32 cellular contexts compared by ENCODE assay signal in genomic region chr3:194266658-194267005, GRCh38.
DNase-seq lines count a peak whose midpoint lies in the region; ATAC-seq, FAIRE-seq and TF ChIP-seq lines count a peak whose summit lies in the region.
"Had no signal": no experiment of that assay in that cellular context is flagged by ENCODE, and none has a peak within 500 bp of the region (broad histone marks: within the 10 kb centered on the region; RNA-seq: fewer than 3 reads in every experiment).

No MANE protein-coding gene starts in this region.

- intact Hi-C loops in left ventricle myocardium inferior (cut with micrococcal nuclease), result loop anchor here (5.0 kb wide), 1 partner anchor 124 kb away; no protein-coding TSS in a partner anchor
- intact Hi-C loops in left ventricle myocardium superior (cut with micrococcal nuclease), result no loop called here

- no peaks in the 10 kb centered on the region for H3K27me3 ChIP-seq in left ventricle myocardium inferior (ENCODE audit: low read depth)
- H3K27me3 ChIP-seq: MG63, ovary, thyroid gland had no signal

- H3K4me3 ChIP-seq in left ventricle myocardium inferior, result no peak overlapping the region
- H3K4me3 ChIP-seq: lower lobe of right lung, MG63, ovary, thyroid gland had no signal

- no peak for ATAC-seq in left ventricle myocardium superior
- ATAC-seq: activated T-helper 17 cell treated with anti-CD3 and anti-CD28 coated beads, Interleukin-2, amount 50 U/mL, for 72 hours; CD8-positive, alpha-beta T cell; lower lobe of right lung; natural killer cell treated with Interleukin-12 subunit alpha and Interleukin-12 subunit beta and Interleukin-15 and Interleukin-18, amount 100 ng/mL, for 72 hours; stimulated activated naive CD8-positive, alpha-beta T cell treated with anti-CD3 and anti-CD28 coated beads, Interleukin-15, Interleukin-2, amounts not matched to agents 100 U/mL and 50 U/mL, for 24 hours had no signal

- TF ChIP-seq CTCF in left ventricle myocardium inferior (IDR thresholded peaks at IDR 0.05; ENCODE audit: borderline replicate concordance), result no peak
- no peak for TF ChIP-seq CTCF in nephron (IDR thresholded peaks at IDR 0.05; ENCODE audit: unreplicated experiment in 3 of 3)
- TF ChIP-seq CTCF in type B pancreatic cell (conservative IDR thresholded peaks at IDR 0.05), result no peak

- H3K4me1 Mint-ChIP-seq in nephron (peaks cover 73% of the 10 kb centered on the region), type B pancreatic cell (ENCODE audit: unreplicated experiment) (peaks cover 41% of the 10 kb centered on the region)
- H3K4me1 Mint-ChIP-seq: activated T-helper 17 cell treated with anti-CD3 and anti-CD28 coated beads, Interleukin-2, amount 50 U/mL, for 72 hours had no signal

- DNase-seq in left ventricle myocardium inferior, result no peak
- DNase-seq in left ventricle myocardium superior, result no peak
- DNase-seq in ecto neural progenitor cell (ENCODE audit: low spot score), result peak; percentile 43
- peak; percentile 31 for DNase-seq in type B pancreatic cell (ENCODE audit: extremely low spot score, unreplicated experiment)
- no peak for DNase-seq in GM19239 (ENCODE audit: insufficient read length, low spot score)
- no peak for DNase-seq in NCI-H1092 treated with DMSO at 0.1 percent for 48 hours (lab: John Stamatoyannopoulos, UW)
- no peak for DNase-seq in globus pallidus (ENCODE audit: low spot score)
- DNase-seq: activated CD4-positive, alpha-beta memory T cell treated with anti-CD3 and anti-CD28 coated beads, Interleukin-2, amount 10 ng/mL, durations not matched to agents 7 days and 5 days; anterior cingulate cortex; CD8-positive, alpha-beta T cell; effector memory CD4-positive, alpha-beta T cell; EL; KG1; MG63; NCI-H1417; NCI-H2081; NCI-H345; SIG-M5; stimulated activated CD4-positive, alpha-beta T cell treated with anti-CD3 and anti-CD28 coated beads, Interleukin-1b, Interleukin-23, amount 100 ng/mL, for 48 hours; stimulated activated naive CD8-positive, alpha-beta T cell treated with anti-CD3 and anti-CD28 coated beads, Interleukin-15, Interleukin-2, amounts not matched to agents 100 U/mL and 50 U/mL, for 24 hours; thyroid gland had no signal

- H3K27me3 Mint-ChIP-seq in nephron (ENCODE audit: low read depth) (peaks cover 32% of the 10 kb centered on the region), type B pancreatic cell (no peaks in the 10 kb centered on the region)
- H3K27me3 Mint-ChIP-seq: activated naive CD8-positive, alpha-beta T cell; activated T-helper 17 cell treated with anti-CD3 and anti-CD28 coated beads, Interleukin-2, amount 50 U/mL, for 72 hours had no signal

- peaks cover 77% of the 10 kb centered on the region for H3K4me1 ChIP-seq in left ventricle myocardium inferior

- H3K9me3 Mint-ChIP-seq in nephron (no peaks in the 10 kb centered on the region), type B pancreatic cell (no peaks in the 10 kb centered on the region)
- H3K9me3 Mint-ChIP-seq: activated CD4-positive, alpha-beta memory T cell treated with anti-CD3 and anti-CD28 coated beads, Interleukin-2, amount 10 ng/mL, durations not matched to agents 7 days and 5 days; activated T-helper 17 cell treated with anti-CD3 and anti-CD28 coated beads, Interleukin-2, amount 50 U/mL, for 72 hours; CD8-positive, alpha-beta T cell; natural killer cell treated with Interleukin-12 subunit alpha and Interleukin-12 subunit beta and Interleukin-15 and Interleukin-18, amount 100 ng/mL, for 72 hours; T-helper 2 cell treated with Interferon-gamma antibody and Interleukin-4, amounts not matched to agents 5 μg/mL and 100 μg/mL, for 36 hours had no signal

- peak overlapping the region; percentile 96 for H3K27ac ChIP-seq in left ventricle myocardium inferior (replicated peaks)

- H3K27ac Mint-ChIP-seq in nephron (peak overlapping the region in 2 of 3 experiments; percentile 74 to 88), type B pancreatic cell (no peak overlapping the region)
- H3K27ac Mint-ChIP-seq: activated CD4-positive, alpha-beta memory T cell treated with anti-CD3 and anti-CD28 coated beads, Interleukin-2, amount 10 ng/mL, durations not matched to agents 7 days and 5 days; activated naive CD8-positive, alpha-beta T cell; activated T-helper 17 cell treated with anti-CD3 and anti-CD28 coated beads, Interleukin-2, amount 50 U/mL, for 72 hours; B cell; CD8-positive, alpha-beta T cell; natural killer cell treated with Interleukin-12 subunit alpha and Interleukin-12 subunit beta and Interleukin-15 and Interleukin-18, amount 100 ng/mL, for 72 hours; T-helper 2 cell treated with Interferon-gamma antibody and Interleukin-4, amounts not matched to agents 5 μg/mL and 100 μg/mL, for 36 hours had no signal

- H3K36me3 Mint-ChIP-seq in nephron (ENCODE audit: low read depth) (no peaks in the 10 kb centered on the region), type B pancreatic cell (no peaks in the 10 kb centered on the region)
- H3K36me3 Mint-ChIP-seq: activated naive CD8-positive, alpha-beta T cell; CD8-positive, alpha-beta T cell; natural killer cell treated with Interleukin-12 subunit alpha and Interleukin-12 subunit beta and Interleukin-15 and Interleukin-18, amount 100 ng/mL, for 72 hours had no signal

- no peak overlapping the region for H3K4me3 Mint-ChIP-seq in nephron
- no peak overlapping the region for H3K4me3 Mint-ChIP-seq in type B pancreatic cell
- H3K4me3 Mint-ChIP-seq: activated CD4-positive, alpha-beta memory T cell treated with anti-CD3 and anti-CD28 coated beads, Interleukin-2, amount 10 ng/mL, durations not matched to agents 7 days and 5 days; activated naive CD8-positive, alpha-beta T cell; activated T-helper 17 cell treated with anti-CD3 and anti-CD28 coated beads, Interleukin-2, amount 50 U/mL, for 72 hours; B cell; CD8-positive, alpha-beta T cell; natural killer cell treated with Interleukin-12 subunit alpha and Interleukin-12 subunit beta and Interleukin-15 and Interleukin-18, amount 100 ng/mL, for 72 hours; T-helper 2 cell treated with Interferon-gamma antibody and Interleukin-4, amounts not matched to agents 5 μg/mL and 100 μg/mL, for 36 hours had no signal

- FAIRE-seq in GM19239 (lab: Jason Lieb, UNC), result no peak
- FAIRE-seq: bronchial epithelial cell, colon, keratinocyte had no signal

- no peaks in the 10 kb centered on the region for H3K36me3 ChIP-seq in left ventricle myocardium inferior
- H3K36me3 ChIP-seq: lower lobe of right lung, MG63, ovary, thyroid gland had no signal

- no peaks in the 10 kb centered on the region for H3K9me3 ChIP-seq in left ventricle myocardium inferior (replicated peaks)
- H3K9me3 ChIP-seq: lower lobe of right lung, MG63, ovary, thyroid gland had no signal

Comparison
In these comparisons a context has a peak if more than half of its experiments do, and no peak if none do; other contexts are left out.
1. DNase-seq: peak in ecto neural progenitor cell (single experiment) and type B pancreatic cell (single experiment); none in left ventricle myocardium inferior (single experiment), left ventricle myocardium superior (single experiment), GM19239 (single experiment), NCI-H1092 treated with DMSO at 0.1 percent for 48 hours (single experiment) and globus pallidus (single experiment).